In the genomic region with DNA sequence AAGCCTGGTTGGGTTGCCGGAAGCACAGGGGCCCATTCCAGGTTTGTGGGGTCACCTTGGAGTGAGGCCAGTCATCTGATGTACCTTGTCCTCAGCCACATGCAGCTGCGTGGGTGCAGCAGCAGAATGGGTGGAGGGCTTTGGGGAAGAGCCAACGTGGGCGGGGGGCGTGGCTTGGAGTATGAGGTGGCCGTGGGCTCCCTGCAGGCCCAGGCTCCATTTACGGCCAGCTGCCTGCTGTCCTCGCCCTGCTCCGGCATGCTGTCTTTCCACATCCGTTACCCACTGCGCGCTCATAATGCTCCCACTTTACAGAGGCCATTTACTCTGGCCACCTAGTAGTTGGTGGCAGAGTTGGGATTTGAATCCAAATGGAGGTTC, we compare ENCODE assay signal across 8 cellular contexts. TPM values are rescaled to one million over a fixed set of nuclear protein-coding genes. Genes with fewer than 3 reads are reported as not detected.
DNase-seq lines count a peak whose midpoint lies in the region; ATAC-seq lines count a peak whose summit lies in the region.

No MANE protein-coding gene starts in this region.

- H3K4me1 Mint-ChIP-seq in T-helper 17 cell, result peaks cover 5% of the 10 kb centered on the region

- no peaks in the 10 kb centered on the region for H3K36me3 Mint-ChIP-seq in T-helper 17 cell (ENCODE audit: low read depth)

- intact Hi-C loops in Right ventricle myocardium inferior (cut with DNase I), result loop anchor here (5.0 to 10.0 kb wide), 2 partner anchors 154 to 366 kb away; no protein-coding TSS in a partner anchor
- intact Hi-C loops in cardiac septum (cut with DNase I), result loop anchor here (2.0 to 5.0 kb wide), 3 partner anchors 91 to 364 kb away; no protein-coding TSS in a partner anchor

- peaks cover 11% of the 10 kb centered on the region for H3K27me3 Mint-ChIP-seq in T-helper 17 cell

- H3K4me3 Mint-ChIP-seq in T-helper 17 cell, result no peak overlapping the region

- no peaks in the 10 kb centered on the region for H3K9me3 ChIP-seq in T-helper 17 cell (ENCODE audit: control insufficient read depth, low read length, poor library complexity, severe bottlenecking)

- ATAC-seq in Right ventricle myocardium inferior (peak; percentile 21), T-helper 17 cell (peak; percentile 10), left lobe of liver (peak; percentile 20)

- H3K27ac Mint-ChIP-seq in T-helper 17 cell, result no peak overlapping the region

- DNase-seq in Right ventricle myocardium inferior (ENCODE audit: missing footprints) (no peak), cardiac septum (ENCODE audit: low spot score) (no peak), T-helper 17 cell (no peak), left lobe of liver (ENCODE audit: low spot score) (no peak), DMS79 (lab: John Stamatoyannopoulos, UW) (no peak), T1000 (lab: John Stamatoyannopoulos, UW) (no peak), pons (ENCODE audit: low spot score) (no peak), OCI-M2 (lab: John Stamatoyannopoulos, UW; ENCODE audit: unreplicated experiment) (no peak)

RNA-seq across cellular contexts. Expression of gene TINAGL1, which starts 27.8 kb away (rescaled TPM):
- total RNA-seq in Right ventricle myocardium inferior, result 273 TPM
- total RNA-seq in cardiac septum, result 180 TPM
- not detected for total RNA-seq in T-helper 17 cell
- 12.0 TPM for total RNA-seq in left lobe of liver

Comparison
In these comparisons a context has a peak if more than half of its experiments do, and no peak if none do; other contexts are left out.
1. RNA of gene TINAGL1, which starts 27.8 kb away (total RNA-seq): 273 TPM in Right ventricle myocardium inferior (single experiment) and 180 TPM in cardiac septum (single experiment); 12.0 TPM in left lobe of liver (single experiment) and not detected in T-helper 17 cell; every median in the first group is over 10 times any median in the second.
2. Peak in every context shown above with its lines, with median percentiles within 50 percentile points of each other: ATAC-seq.